18 cellular contexts compared by ENCODE assay signal in the genomic region with DNA sequence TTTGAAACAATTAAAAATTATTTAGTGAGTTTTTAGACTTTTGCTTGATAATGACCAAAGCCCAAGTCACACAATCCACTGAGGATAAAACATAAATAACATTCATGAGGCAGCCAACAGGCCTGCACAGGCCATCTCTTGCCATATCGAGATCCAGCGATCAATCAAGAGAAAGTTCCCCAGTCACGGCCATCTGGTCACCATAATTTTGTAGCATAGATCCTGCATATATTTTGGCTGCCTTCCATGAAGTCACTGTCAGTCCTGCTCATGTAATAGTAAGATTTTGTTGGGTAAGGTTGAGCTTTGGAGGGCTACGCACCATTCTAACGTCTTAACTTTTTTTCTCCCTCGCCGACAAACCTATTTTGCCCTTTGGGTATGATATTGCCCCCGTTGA. TPM values are rescaled to one million over a fixed set of nuclear protein-coding genes. Genes with fewer than 3 reads are reported as not detected.
DNase-seq lines count a peak whose midpoint lies in the region; ATAC-seq and TF ChIP-seq lines count a peak whose summit lies in the region.
"Had no signal": no experiment of that assay in that cellular context is flagged by ENCODE, and none has a peak within 500 bp of the region (broad histone marks: within the 10 kb centered on the region; RNA-seq: fewer than 3 reads in every experiment).

No MANE protein-coding gene starts in this region.

- H3K9ac ChIP-seq in SK-N-MC (ENCODE audit: insufficient read length) (no peak overlapping the region), trophoblast cell (ENCODE audit: low read length) (no peak overlapping the region)
- H3K9ac ChIP-seq: BLaER1 had no signal

- no peaks in the 10 kb centered on the region for H3K9me2 ChIP-seq in GM23338 (ENCODE audit: insufficient read depth)

- no peak for TF ChIP-seq CTCF in GM23338 (conservative IDR thresholded peaks at IDR 0.05; ENCODE audit: low read depth in 2 of 2)

- H3K27me3 ChIP-seq in GM23338 (ENCODE audit: insufficient read depth) (no peaks in the 10 kb centered on the region), trophoblast cell (ENCODE audit: insufficient read depth, low read length) (no peaks in the 10 kb centered on the region)
- H3K27me3 ChIP-seq: BLaER1, SJSA1 had no signal

- no peak overlapping the region for H3K14ac ChIP-seq in trophoblast cell (ENCODE audit: low read length)

- H3F3A ChIP-seq in GM23338 (replicated peaks; ENCODE audit: low read depth), result no peaks in the 10 kb centered on the region; the same call in 1 of the 2 replicates

- H4K20me1 ChIP-seq in GM23338 (replicated peaks; ENCODE audit: insufficient read depth), result peaks cover 54% of the 10 kb centered on the region

- no peak overlapping the region for H2BK5ac ChIP-seq in trophoblast cell (ENCODE audit: low read depth, low read length, poor library complexity)

- H3K18ac ChIP-seq in trophoblast cell (ENCODE audit: low read length), result no peak overlapping the region

- no peaks in the 10 kb centered on the region; the same call in 2 of the 3 replicates for H3K36me3 Mint-ChIP-seq in GM23338 (ENCODE audit: low read depth)

- H3K4ac ChIP-seq in trophoblast cell (ENCODE audit: low read depth, low read length), result peak overlapping the region; percentile 67

- H3K27ac ChIP-seq in GM23338 (ENCODE audit: low read depth) (peak overlapping the region; percentile 62; the same call in 1 of the 2 replicates), SK-N-MC (peak overlapping the region; percentile 18), trophoblast cell (ENCODE audit: low read depth, low read length) (no peak overlapping the region)
- H3K27ac ChIP-seq: BLaER1, SJSA1 had no signal

- no peak overlapping the region for H3K4me2 ChIP-seq in GM23338
- no peak overlapping the region for H3K4me2 ChIP-seq in trophoblast cell (ENCODE audit: low read length)
- H3K4me2 ChIP-seq: BLaER1 had no signal

- no peak overlapping the region for H2AK5ac ChIP-seq in trophoblast cell (ENCODE audit: low read length)

- H3K27ac Mint-ChIP-seq in GM23338, result no peak overlapping the region
- H3K27ac Mint-ChIP-seq: CD4-positive, alpha-beta T cell; T-helper 17 cell had no signal

- ATAC-seq in GM23338, result no peak
- ATAC-seq in HG02884 (IDR thresholded peaks at IDR 0.05; ENCODE audit: unreplicated experiment), result no peak
- ATAC-seq: Right ventricle myocardium inferior, T-helper 17 cell had no signal

- no peaks in the 10 kb centered on the region for H3K9me3 ChIP-seq in SK-N-MC (ENCODE audit: low read depth, low read length)
- H3K9me3 ChIP-seq in trophoblast cell (ENCODE audit: insufficient read depth, low read depth, low read length), result no peaks in the 10 kb centered on the region
- H3K9me3 ChIP-seq: BLaER1, SJSA1 had no signal

- H4K91ac ChIP-seq in trophoblast cell (ENCODE audit: low read depth, low read length), result no peak overlapping the region

- H4K8ac ChIP-seq in trophoblast cell (ENCODE audit: low read depth, low read length), result no peak overlapping the region

- no peaks in the 10 kb centered on the region for H3K9me3 Mint-ChIP-seq in GM23338
- H3K9me3 Mint-ChIP-seq: CD4-positive, alpha-beta T cell had no signal

- no peak overlapping the region for H4K12ac ChIP-seq in trophoblast cell (ENCODE audit: low read depth, low read length)

- H3K4me1 ChIP-seq in GM23338 (ENCODE audit: insufficient read depth) (peaks cover 17% of the 10 kb centered on the region), trophoblast cell (ENCODE audit: control insufficient read depth in 1 of 2, insufficient read depth in 2 of 2, low read length in 2 of 2) (no peaks in the 10 kb centered on the region)
- H3K4me1 ChIP-seq: SJSA1 had no signal

- H3K36me3 ChIP-seq in GM23338 (ENCODE audit: insufficient read depth) (no peaks in the 10 kb centered on the region), SK-N-MC (ENCODE audit: insufficient read depth, low read length) (peaks cover 4% of the 10 kb centered on the region; the same call in 1 of the 2 replicates), trophoblast cell (ENCODE audit: control insufficient read depth in 1 of 2, insufficient read depth in 2 of 2, low read length in 2 of 2) (peaks cover 0 to 3% of the 10 kb centered on the region in 2 experiments)

- no peak for DNase-seq in GM23338 (ENCODE audit: low spot score)
- peak; percentile 61 for DNase-seq in NCI-H2171 (lab: John Stamatoyannopoulos, UW)
- DNase-seq in SK-N-MC (ENCODE audit: low read depth, low spot score), result no peak
- DNase-seq in trophoblast cell, result no peak
- no peak for DNase-seq in NK-92 treated with Interleukin-12 subunit alpha and Interleukin-12 subunit beta, amount 100 ng/mL, for 24 hours (lab: John Stamatoyannopoulos, UW)
- DNase-seq in COLO668 (lab: John Stamatoyannopoulos, UW; ENCODE audit: unreplicated experiment), result no peak
- DNase-seq: CD4-positive, alpha-beta T cell; MM.1S; NCI-H1092; NCI-H146; NCI-H2081; NCI-H510A; SW 1271; T-helper 17 cell had no signal

- H3K4me3 ChIP-seq in GM23338, result no peak overlapping the region
- H3K4me3 ChIP-seq in SK-N-MC, result no peak overlapping the region
- H3K4me3 ChIP-seq in trophoblast cell (ENCODE audit: low read depth, low read length), result no peak overlapping the region
- H3K4me3 ChIP-seq: BLaER1, SJSA1 had no signal

- H3K4me3 Mint-ChIP-seq in GM23338, result no peak overlapping the region
- H3K4me3 Mint-ChIP-seq: CD4-positive, alpha-beta T cell; T-helper 17 cell had no signal

- peaks cover 27% of the 10 kb centered on the region for H3K4me1 Mint-ChIP-seq in GM23338

- peaks cover 98% of the 10 kb centered on the region for H3K79me2 ChIP-seq in GM23338 (replicated peaks; ENCODE audit: insufficient read depth)
- peaks cover 4% of the 10 kb centered on the region for H3K79me2 ChIP-seq in trophoblast cell (ENCODE audit: control insufficient read depth, insufficient read depth, low read length, poor library complexity)

- no peak overlapping the region for H2BK120ac ChIP-seq in trophoblast cell (ENCODE audit: insufficient read depth, low read length, poor library complexity)

- H2BK12ac ChIP-seq in trophoblast cell (ENCODE audit: low read length), result no peak overlapping the region

- H3K79me1 ChIP-seq in trophoblast cell (ENCODE audit: low read length), result no peaks in the 10 kb centered on the region

- H3K23ac ChIP-seq in trophoblast cell (ENCODE audit: low read length), result no peak overlapping the region

- no CpG with 5 or more reads among the region's 8 CpGs for WGBS in trophoblast cell (ENCODE audit: extremely low coverage, insufficient coverage, insufficient read length)

- H3K27me3 Mint-ChIP-seq in GM23338 (ENCODE audit: insufficient read depth, low read depth, poor library complexity), result peaks cover 4% of the 10 kb centered on the region
- H3K27me3 Mint-ChIP-seq: CD4-positive, alpha-beta T cell; T-helper 17 cell had no signal

- no peak overlapping the region for H2AFZ ChIP-seq in GM23338
- no peak overlapping the region for H2AFZ ChIP-seq in trophoblast cell (ENCODE audit: insufficient read depth, low read length, poor library complexity)

TF ChIP-seq in GM23338, 12 proteins besides CTCF, POLR2A, EP300 and RAD21:
- TF ChIP-seq STAT1 (IDR thresholded peaks at IDR 0.05; ENCODE audit: unreplicated experiment) (no peak), ZNF331 (CRISPR knock-in tag; IDR thresholded peaks at IDR 0.05; ENCODE audit: low read depth) (no peak)

RNA-seq across cellular contexts. Expression of a gene that starts 17.5 kb away (rescaled TPM):
- total RNA-seq in GM23338 (2014; rRNA removed; shearing (Covaris generic)), result 69.7 and 72.2 TPM in 2 replicates
- polyA plus RNA-seq in GM23338 (2016; fragmentation: Nextera tagmentation; extraction: Ambion mirVana), result 27.5 and 28.6 TPM in 2 replicates
- polyA plus RNA-seq in trophoblast cell (2013), result 32.5 and 34.1 TPM in 2 replicates

RNA-seq across cellular contexts. Expression of a gene that starts 52.6 kb away (rescaled TPM):
- total RNA-seq in GM23338 (2014; rRNA removed; shearing (Covaris generic)), result 9.7 and 10.1 TPM in 2 replicates
- polyA plus RNA-seq in GM23338 (2016; fragmentation: Nextera tagmentation; extraction: Ambion mirVana), result 17.8 and 18.3 TPM in 2 replicates
- 10.1 and 11.0 TPM in 2 replicates for polyA plus RNA-seq in trophoblast cell (2013)

RNA-seq across cellular contexts. Expression of a gene that starts 54.2 kb away (rescaled TPM):
- total RNA-seq in GM23338 (2014; rRNA removed; shearing (Covaris generic)), result 45.2 and 52.1 TPM in 2 replicates
- 13.2 and 15.2 TPM in 2 replicates for polyA plus RNA-seq in GM23338 (2016; fragmentation: Nextera tagmentation; extraction: Ambion mirVana)
- 22.4 and 22.7 TPM in 2 replicates for polyA plus RNA-seq in trophoblast cell (2013)
